12 cellular contexts compared by ENCODE assay signal in genomic region chr2:14909795-14910194, GRCh38.
"Had no signal": no experiment of that assay in that cellular context is flagged by ENCODE, and none has a peak within 500 bp of the region (broad histone marks: within the 10 kb centered on the region; RNA-seq: fewer than 3 reads in every experiment).

No MANE protein-coding gene starts in this region.

- H3K27ac Mint-ChIP-seq: activated CD4-positive, alpha-beta memory T cell treated with anti-CD3 and anti-CD28 coated beads, Interleukin-2, amount 10 ng/mL, durations not matched to agents 7 days and 5 days; activated naive CD4-positive, alpha-beta T cell treated with anti-CD3 and anti-CD28 coated beads, Interleukin-2, amount 10 ng/mL, durations not matched to agents 7 days and 5 days; activated T-cell treated with anti-CD3 and anti-CD28 coated beads, Interleukin-2, amount 50 U/mL, for 24 hours; endodermal cell; stimulated activated effector memory CD8-positive, alpha-beta T cell treated with anti-CD3 and anti-CD28 coated beads, Interleukin-12 subunit alpha, Interleukin-12 subunit beta, amount 100 ng/mL, for 72 hours; WTC11 had no signal

- H3K9me3 Mint-ChIP-seq: activated CD4-positive, alpha-beta memory T cell treated with anti-CD3 and anti-CD28 coated beads, Interleukin-2, amount 10 ng/mL, durations not matched to agents 7 days and 5 days; activated naive CD4-positive, alpha-beta T cell treated with anti-CD3 and anti-CD28 coated beads, Interleukin-2, amount 10 ng/mL, durations not matched to agents 7 days and 5 days; activated T-cell treated with anti-CD3 and anti-CD28 coated beads, Interleukin-2, amount 50 U/mL, for 24 hours; endodermal cell; stimulated activated effector memory CD8-positive, alpha-beta T cell treated with anti-CD3 and anti-CD28 coated beads, Interleukin-12 subunit alpha, Interleukin-12 subunit beta, amount 100 ng/mL, for 72 hours had no signal

- DNase-seq: activated CD4-positive, alpha-beta memory T cell treated with anti-CD3 and anti-CD28 coated beads, Interleukin-2, amount 10 ng/mL, durations not matched to agents 7 days and 5 days; activated CD4-positive, alpha-beta T cell treated with anti-CD3 and anti-CD28 coated beads for 4 hours; activated naive CD4-positive, alpha-beta T cell treated with anti-CD3 and anti-CD28 coated beads, Interleukin-2, amount 10 ng/mL, durations not matched to agents 7 days and 5 days; activated T-cell treated with anti-CD3 and anti-CD28 coated beads, Interleukin-2, amount 50 U/mL, for 24 hours; endodermal cell; erythroblast; left cardiac atrium; lower lobe of right lung; midbrain had no signal

- H3K9me3 ChIP-seq: lower lobe of right lung had no signal

- H3K27me3 Mint-ChIP-seq: activated CD4-positive, alpha-beta memory T cell treated with anti-CD3 and anti-CD28 coated beads, Interleukin-2, amount 10 ng/mL, durations not matched to agents 7 days and 5 days; activated naive CD4-positive, alpha-beta T cell treated with anti-CD3 and anti-CD28 coated beads, Interleukin-2, amount 10 ng/mL, durations not matched to agents 7 days and 5 days had no signal

- H3K4me3 ChIP-seq: lower lobe of right lung had no signal

- H3K4me1 ChIP-seq: lower lobe of right lung, parathyroid adenoma had no signal

- H3K36me3 Mint-ChIP-seq: activated naive CD4-positive, alpha-beta T cell treated with anti-CD3 and anti-CD28 coated beads, Interleukin-2, amount 10 ng/mL, durations not matched to agents 7 days and 5 days; stimulated activated effector memory CD8-positive, alpha-beta T cell treated with anti-CD3 and anti-CD28 coated beads, Interleukin-12 subunit alpha, Interleukin-12 subunit beta, amount 100 ng/mL, for 72 hours; WTC11 had no signal

- H3K4me1 Mint-ChIP-seq: activated CD4-positive, alpha-beta memory T cell treated with anti-CD3 and anti-CD28 coated beads, Interleukin-2, amount 10 ng/mL, durations not matched to agents 7 days and 5 days; activated naive CD4-positive, alpha-beta T cell treated with anti-CD3 and anti-CD28 coated beads, Interleukin-2, amount 10 ng/mL, durations not matched to agents 7 days and 5 days; stimulated activated effector memory CD8-positive, alpha-beta T cell treated with anti-CD3 and anti-CD28 coated beads, Interleukin-12 subunit alpha, Interleukin-12 subunit beta, amount 100 ng/mL, for 72 hours had no signal

- H3K4me3 Mint-ChIP-seq: activated CD4-positive, alpha-beta memory T cell treated with anti-CD3 and anti-CD28 coated beads, Interleukin-2, amount 10 ng/mL, durations not matched to agents 7 days and 5 days; activated naive CD4-positive, alpha-beta T cell treated with anti-CD3 and anti-CD28 coated beads, Interleukin-2, amount 10 ng/mL, durations not matched to agents 7 days and 5 days; activated T-cell treated with anti-CD3 and anti-CD28 coated beads, Interleukin-2, amount 50 U/mL, for 24 hours; endodermal cell; stimulated activated effector memory CD8-positive, alpha-beta T cell treated with anti-CD3 and anti-CD28 coated beads, Interleukin-12 subunit alpha, Interleukin-12 subunit beta, amount 100 ng/mL, for 72 hours; WTC11 had no signal

- ATAC-seq: left cardiac atrium; lower lobe of right lung; stimulated activated effector memory CD8-positive, alpha-beta T cell treated with anti-CD3 and anti-CD28 coated beads, Interleukin-12 subunit alpha, Interleukin-12 subunit beta, amount 100 ng/mL, for 72 hours; WTC11 had no signal

- H3K36me3 ChIP-seq: lower lobe of right lung had no signal
